ENCODE assay signal across 1 cellular context in the genomic region with DNA sequence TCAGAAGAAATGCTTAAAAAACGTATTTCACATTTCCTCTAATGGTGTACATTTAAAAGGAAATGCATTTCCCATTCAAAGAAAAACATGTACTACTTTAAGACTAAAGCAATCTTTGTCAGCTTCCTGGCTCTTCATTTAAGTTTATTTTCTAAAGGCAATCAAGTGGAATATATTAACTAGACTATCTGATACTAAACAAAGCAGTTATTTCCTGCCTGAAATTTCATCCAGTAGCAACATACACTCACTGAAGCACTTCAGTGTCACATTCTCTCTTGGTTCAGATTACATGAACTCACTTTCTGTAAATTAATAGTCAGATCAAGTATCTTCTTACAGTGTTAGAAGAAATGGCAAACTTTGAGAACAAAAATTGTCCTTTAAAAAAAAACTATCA.
TF ChIP-seq lines count a peak whose summit lies in the region.

No MANE protein-coding gene starts in this region.

TF ChIP-seq in endothelial cell of umbilical vein, 7 proteins besides CTCF, POLR2A, EP300 and RAD21 (continued from another document):
- TF ChIP-seq POLR2AphosphoS5 (IDR thresholded peaks at IDR 0.05; ENCODE audit: insufficient read depth, low read depth, low read length): no peak
